1 cellular context compared by ENCODE assay signal in the genomic region with DNA sequence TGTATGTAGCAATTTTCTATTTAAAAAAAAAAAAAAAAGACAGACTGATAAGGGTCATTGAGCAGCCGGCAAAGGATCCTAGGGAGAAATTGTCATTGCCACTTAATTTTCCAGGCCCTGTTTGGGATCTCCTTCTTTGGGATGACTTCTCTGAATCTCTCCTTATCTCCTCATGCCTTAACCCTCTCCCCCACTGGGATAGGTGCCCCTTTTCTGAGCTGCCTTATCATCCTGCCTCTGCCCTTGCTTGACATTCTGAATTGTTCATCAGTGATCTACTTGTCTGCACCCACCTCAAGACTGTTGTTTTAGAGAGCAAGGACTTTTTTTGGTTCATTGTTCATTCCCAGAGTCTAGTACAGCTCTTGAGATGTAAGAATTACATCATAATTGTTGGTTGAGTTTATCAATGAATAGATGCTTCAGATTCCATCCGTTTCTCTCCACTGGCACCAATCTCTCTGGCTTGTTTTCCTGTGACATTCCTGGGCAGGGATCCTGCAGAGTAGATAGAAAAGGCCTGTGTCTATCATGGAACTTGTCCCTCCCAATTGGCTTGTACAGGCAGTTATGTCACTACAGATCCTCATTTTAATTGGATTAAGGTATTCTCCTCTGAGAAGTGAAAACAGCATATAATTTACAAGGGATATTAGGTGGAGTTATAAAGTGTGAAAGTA.
A peak's percentile ranks its signal among the peaks of the same experiment; 100 is the strongest.
TF ChIP-seq lines count a peak whose summit lies in the region.

No MANE protein-coding gene starts in this region.

TF ChIP-seq in K562, 482 proteins besides CTCF, POLR2A, EP300 and RAD21:
- TF ChIP-seq, protein P1, sequence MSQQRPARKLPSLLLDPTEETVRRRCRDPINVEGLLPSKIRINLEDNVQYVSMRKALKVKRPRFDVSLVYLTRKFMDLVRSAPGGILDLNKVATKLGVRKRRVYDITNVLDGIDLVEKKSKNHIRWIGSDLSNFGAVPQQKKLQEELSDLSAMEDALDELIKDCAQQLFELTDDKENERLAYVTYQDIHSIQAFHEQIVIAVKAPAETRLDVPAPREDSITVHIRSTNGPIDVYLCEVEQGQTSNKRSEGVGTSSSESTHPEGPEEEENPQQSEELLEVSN (IDR thresholded peaks at IDR 0.05; ENCODE audit: borderline replicate concordance in 1 of 2, extremely low read depth in 1 of 2, insufficient read depth in 1 of 2, insufficient read length in 1 of 2, low read depth in 1 of 2, low read length in 1 of 2, poor library complexity in 1 of 2, severe bottlenecking in 1 of 2): no peak
- TF ChIP-seq, protein P2, sequence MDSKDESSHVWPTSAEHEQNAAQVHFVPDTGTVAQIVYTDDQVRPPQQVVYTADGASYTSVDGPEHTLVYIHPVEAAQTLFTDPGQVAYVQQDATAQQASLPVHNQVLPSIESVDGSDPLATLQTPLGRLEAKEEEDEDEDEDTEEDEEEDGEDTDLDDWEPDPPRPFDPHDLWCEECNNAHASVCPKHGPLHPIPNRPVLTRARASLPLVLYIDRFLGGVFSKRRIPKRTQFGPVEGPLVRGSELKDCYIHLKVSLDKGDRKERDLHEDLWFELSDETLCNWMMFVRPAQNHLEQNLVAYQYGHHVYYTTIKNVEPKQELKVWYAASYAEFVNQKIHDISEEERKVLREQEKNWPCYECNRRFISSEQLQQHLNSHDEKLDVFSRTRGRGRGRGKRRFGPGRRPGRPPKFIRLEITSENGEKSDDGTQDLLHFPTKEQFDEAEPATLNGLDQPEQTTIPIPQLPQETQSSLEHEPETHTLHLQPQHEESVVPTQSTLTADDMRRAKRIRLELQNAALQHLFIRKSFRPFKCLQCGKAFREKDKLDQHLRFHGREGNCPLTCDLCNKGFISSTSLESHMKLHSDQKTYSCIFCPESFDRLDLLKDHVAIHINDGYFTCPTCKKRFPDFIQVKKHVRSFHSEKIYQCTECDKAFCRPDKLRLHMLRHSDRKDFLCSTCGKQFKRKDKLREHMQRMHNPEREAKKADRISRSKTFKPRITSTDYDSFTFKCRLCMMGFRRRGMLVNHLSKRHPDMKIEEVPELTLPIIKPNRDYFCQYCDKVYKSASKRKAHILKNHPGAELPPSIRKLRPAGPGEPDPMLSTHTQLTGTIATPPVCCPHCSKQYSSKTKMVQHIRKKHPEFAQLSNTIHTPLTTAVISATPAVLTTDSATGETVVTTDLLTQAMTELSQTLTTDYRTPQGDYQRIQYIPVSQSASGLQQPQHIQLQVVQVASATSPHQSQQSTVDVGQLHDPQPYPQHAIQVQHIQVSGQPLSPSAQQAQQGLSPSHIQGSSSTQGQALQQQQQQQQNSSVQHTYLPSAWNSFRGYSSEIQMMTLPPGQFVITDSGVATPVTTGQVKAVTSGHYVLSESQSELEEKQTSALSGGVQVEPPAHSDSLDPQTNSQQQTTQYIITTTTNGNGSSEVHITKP (IDR thresholded peaks at IDR 0.05; ENCODE audit: partially characterized antibody): no peak
- peak; percentile 21; the same call in 1 of the 2 replicates for TF ChIP-seq ZNF384 (IDR thresholded peaks at IDR 0.05; ENCODE audit: low read depth, low read length)
- 0 out of 2 replicates have a peak, but pooled peaks have one; percentile 27 for TF ChIP-seq CBFA2T3 (IDR thresholded peaks at IDR 0.05)
